9 cellular contexts compared by ENCODE assay signal in the genomic region with DNA sequence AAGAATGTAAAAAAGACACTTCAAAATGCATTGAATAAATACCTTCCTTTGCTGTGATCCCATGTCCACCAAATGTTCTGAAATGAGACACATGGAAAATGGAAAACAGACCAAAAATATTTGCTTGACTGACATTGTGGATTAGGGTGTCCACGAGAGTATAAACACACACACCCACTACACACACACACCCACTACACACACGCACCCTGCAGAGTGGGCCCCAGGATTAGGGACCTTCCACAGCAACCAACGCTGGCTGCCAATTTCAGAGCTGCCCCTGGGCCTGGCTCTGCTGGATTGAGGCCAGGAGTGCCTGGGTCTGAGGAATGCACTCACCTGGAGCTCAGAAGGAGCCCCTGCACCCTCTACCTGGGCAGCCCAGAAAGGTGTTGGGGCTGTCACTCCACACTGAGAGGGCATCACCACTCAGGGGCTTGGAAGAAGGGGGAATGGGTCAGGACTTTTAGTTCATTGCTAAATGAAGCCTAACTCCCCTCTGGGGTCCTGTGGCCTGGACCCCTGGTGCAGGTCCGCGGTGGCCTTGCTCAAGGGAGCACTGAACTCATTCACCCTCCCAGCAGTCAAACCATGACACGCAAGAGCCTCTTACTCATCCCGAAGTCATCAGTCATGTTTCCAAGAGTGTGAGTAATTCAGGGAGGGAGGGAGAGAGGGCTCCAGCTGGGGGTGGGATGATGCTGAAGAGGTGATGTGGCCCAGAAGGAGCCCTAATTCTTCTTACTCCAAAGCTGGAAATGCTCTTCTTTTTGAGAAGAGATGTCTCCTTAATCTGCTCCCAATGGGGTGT. TPM values are rescaled to one million over a fixed set of nuclear protein-coding genes. Genes with fewer than 3 reads are reported as not detected.
DNase-seq lines count a peak whose midpoint lies in the region; ATAC-seq and TF ChIP-seq lines count a peak whose summit lies in the region.
"Had no signal": no experiment of that assay in that cellular context is flagged by ENCODE, and none has a peak within 500 bp of the region (broad histone marks: within the 10 kb centered on the region; RNA-seq: fewer than 3 reads in every experiment).

No MANE protein-coding gene starts in this region.

- no peak overlapping the region for H4K8ac ChIP-seq in mesenchymal stem cell (ENCODE audit: low read length)

- no peak overlapping the region for H3K4ac ChIP-seq in mesenchymal stem cell (ENCODE audit: low read depth in 1 of 2, low read length in 2 of 2)

- H2BK15ac ChIP-seq in mesenchymal stem cell (ENCODE audit: low read depth, poor library complexity, severe bottlenecking): no peak overlapping the region

- no peak overlapping the region for H2BK12ac ChIP-seq in mesenchymal stem cell (ENCODE audit: low read length in 2 of 2)

- H3K4me3 Mint-ChIP-seq in stimulated activated memory B cell treated with anti-CD40 and anti-IgM and Interleukin-4, amounts not matched to agents 10 μg/mL and 1 μg/mL and 100 μg/mL, for 72 hours: no peak overlapping the region
- H3K4me3 Mint-ChIP-seq: central memory CD8-positive, alpha-beta T cell had no signal

- no peaks in the 10 kb centered on the region for H3K27me3 ChIP-seq in A673 (replicated peaks; ENCODE audit: insufficient read depth, low read depth, low read length, poor library complexity)
- no peaks in the 10 kb centered on the region for H3K27me3 ChIP-seq in mesenchymal stem cell (ENCODE audit: control insufficient read depth in 1 of 2, insufficient read depth in 1 of 2, low read length in 2 of 2)
- H3K27me3 ChIP-seq in stomach: no peaks in the 10 kb centered on the region

- no peak overlapping the region for H2AFZ ChIP-seq in mesenchymal stem cell (ENCODE audit: low read depth, low read length)

- intact Hi-C loops in A673 (cut with micrococcal nuclease; ENCODE audit: unreplicated experiment): no loop called here
- intact Hi-C loops in stomach (cut with DNase I; ENCODE audit: low total_unique reads): no loop called here

- H3K36me3 ChIP-seq in A673 (ENCODE audit: insufficient read depth, low read length, poor library complexity, severe bottlenecking) (no peaks in the 10 kb centered on the region), mesenchymal stem cell (ENCODE audit: control insufficient read depth in 1 of 2, insufficient read depth in 2 of 2, low read depth in 1 of 2, low read length in 2 of 2) (no peaks in the 10 kb centered on the region), stomach (no peaks in the 10 kb centered on the region)

- no peak overlapping the region for H2BK5ac ChIP-seq in mesenchymal stem cell (ENCODE audit: low read depth, low read length, poor library complexity, severe bottlenecking)

- H3K4me3 ChIP-seq in A673 (ENCODE audit: low read depth, low read length, poor library complexity, severe bottlenecking) (no peak overlapping the region), mesenchymal stem cell (ENCODE audit: insufficient read depth in 1 of 2, low read depth in 1 of 2, low read length in 2 of 2) (peak overlapping the region in 1 of 2 experiments; percentile 19), stomach (no peak overlapping the region)

- H3K14ac ChIP-seq in mesenchymal stem cell (ENCODE audit: low read length in 2 of 2): peak overlapping the region in 1 of 2 experiments; percentile 41

- no peaks in the 10 kb centered on the region for H3K79me1 ChIP-seq in mesenchymal stem cell (replicated peaks; ENCODE audit: low read length, poor library complexity, severe bottlenecking)

- H3K4me1 ChIP-seq in A673 (ENCODE audit: insufficient read depth, low read length, poor library complexity, severe bottlenecking) (no peaks in the 10 kb centered on the region), mesenchymal stem cell (ENCODE audit: control insufficient read depth, insufficient read depth, low read depth, low read length) (peaks cover 22% of the 10 kb centered on the region), stomach (peaks cover 0 to 32% (median 0%) of the 10 kb centered on the region in 4 donors)

- no peak for TF ChIP-seq EP300 in stomach (IDR thresholded peaks at IDR 0.05)

- peaks cover 26% of the 10 kb centered on the region for H3K4me1 Mint-ChIP-seq in stimulated activated memory B cell treated with anti-CD40 and anti-IgM and Interleukin-4, amounts not matched to agents 10 μg/mL and 1 μg/mL and 100 μg/mL, for 72 hours

- no peak overlapping the region for H3K27ac ChIP-seq in A673 (ENCODE audit: low read depth, low read length, poor library complexity, severe bottlenecking)
- H3K27ac ChIP-seq in mesenchymal stem cell (ENCODE audit: low read length, poor library complexity, severe bottlenecking): peak overlapping the region; percentile 13
- H3K27ac ChIP-seq in stomach: no peak overlapping the region

- ATAC-seq in activated naive CD4-positive, alpha-beta T cell treated with anti-CD3 and anti-CD28 coated beads, Interleukin-2, amount 50 U/mL, for 72 hours: peak; percentile 79 to 80
- ATAC-seq in stimulated activated memory B cell treated with anti-CD40 and anti-IgM and Interleukin-4, amounts not matched to agents 10 μg/mL and 1 μg/mL and 100 μg/mL, for 72 hours: no peak
- no peak for ATAC-seq in HG03520 (IDR thresholded peaks at IDR 0.05; ENCODE audit: unreplicated experiment)

- TF ChIP-seq CTCF in A673 (conservative IDR thresholded peaks at IDR 0.05; ENCODE audit: low read depth, low read length) (no peak), stomach (IDR thresholded peaks at IDR 0.05) (no peak)

- POLR2A ChIA-PET in A673 (lab: Charles Lee; ENCODE audit: low non-redundant PET): interaction anchor here (0.6 kb wide), 1 partner anchor 38 kb away, joined by 3 read pairs; no protein-coding TSS in a partner anchor

- no peaks in the 10 kb centered on the region for H3K27me3 Mint-ChIP-seq in stimulated activated memory B cell treated with anti-CD40 and anti-IgM and Interleukin-4, amounts not matched to agents 10 μg/mL and 1 μg/mL and 100 μg/mL, for 72 hours
- H3K27me3 Mint-ChIP-seq: central memory CD8-positive, alpha-beta T cell had no signal

- no peak overlapping the region for H4K91ac ChIP-seq in mesenchymal stem cell (ENCODE audit: low read length)

- H3K9me3 ChIP-seq in A673 (ENCODE audit: low read depth, low read length, poor library complexity, severe bottlenecking) (no peaks in the 10 kb centered on the region), mesenchymal stem cell (ENCODE audit: control insufficient read depth, low read length) (no peaks in the 10 kb centered on the region), stomach (no peaks in the 10 kb centered on the region)

- no peak overlapping the region for H2AK5ac ChIP-seq in mesenchymal stem cell (ENCODE audit: low read length, severe bottlenecking)

- no peak overlapping the region for H2BK120ac ChIP-seq in mesenchymal stem cell (ENCODE audit: low read depth, low read length)

- no peak for TF ChIP-seq POLR2A in stomach (IDR thresholded peaks at IDR 0.05)

- H3K36me3 Mint-ChIP-seq in activated naive CD4-positive, alpha-beta T cell treated with anti-CD3 and anti-CD28 coated beads, Interleukin-2, amount 50 U/mL, for 72 hours: peaks cover 0 to 16% of the 10 kb centered on the region in 2 donors
- H3K36me3 Mint-ChIP-seq in stimulated activated memory B cell treated with anti-CD40 and anti-IgM and Interleukin-4, amounts not matched to agents 10 μg/mL and 1 μg/mL and 100 μg/mL, for 72 hours: no peaks in the 10 kb centered on the region

- BruUV-seq in A673 (replicated peaks; lab: Mats Ljungman, UMichigan): no TSS peak

- peak overlapping the region; percentile 53 for H3K9ac ChIP-seq in mesenchymal stem cell (ENCODE audit: low read length)

- peak overlapping the region; percentile 85 to 95 for H3K27ac Mint-ChIP-seq in activated naive CD4-positive, alpha-beta T cell treated with anti-CD3 and anti-CD28 coated beads, Interleukin-2, amount 50 U/mL, for 72 hours
- H3K27ac Mint-ChIP-seq in stimulated activated memory B cell treated with anti-CD40 and anti-IgM and Interleukin-4, amounts not matched to agents 10 μg/mL and 1 μg/mL and 100 μg/mL, for 72 hours: no peak overlapping the region

- no peak overlapping the region for H3K23ac ChIP-seq in mesenchymal stem cell (ENCODE audit: low read length in 2 of 2)

- no peak overlapping the region for H3K4me2 ChIP-seq in mesenchymal stem cell (ENCODE audit: low read length, poor library complexity, severe bottlenecking)

- H3K18ac ChIP-seq in mesenchymal stem cell (ENCODE audit: low read depth in 1 of 2, low read length in 2 of 2): peak overlapping the region in 1 of 2 experiments; percentile 28

- CTCF ChIA-PET in A673 (lab: Charles Lee): interaction anchor here (0.6 kb wide), 1 partner anchor 737 kb away, joined by 3 read pairs; no protein-coding TSS in a partner anchor

- H3K9me3 Mint-ChIP-seq in activated naive CD4-positive, alpha-beta T cell treated with anti-CD3 and anti-CD28 coated beads, Interleukin-2, amount 50 U/mL, for 72 hours: peaks cover 5 to 15% of the 10 kb centered on the region in 2 donors
- H3K9me3 Mint-ChIP-seq in stimulated activated memory B cell treated with anti-CD40 and anti-IgM and Interleukin-4, amounts not matched to agents 10 μg/mL and 1 μg/mL and 100 μg/mL, for 72 hours: peaks cover 4% of the 10 kb centered on the region
- H3K9me3 Mint-ChIP-seq: central memory CD8-positive, alpha-beta T cell had no signal

- 35% methylated on average over 6 of the region's 7 CpGs for WGBS in mesenchymal stem cell
- 42 to 66% (median 54%) methylated on average over 7 of the region's 7 CpGs for WGBS in stomach, 5 donors

- DNase-seq in A673 (ENCODE audit: low spot score) (peak; percentile 33), HT1080 (ENCODE audit: low read depth) (peak; percentile 95), mesenchymal stem cell (peak; percentile 95), NCI-H128 (lab: John Stamatoyannopoulos, UW; ENCODE audit: unreplicated experiment) (no peak), stomach (no peak)
- peak in 1 of 2 donors; percentile 57 for DNase-seq in activated naive CD4-positive, alpha-beta T cell treated with anti-CD3 and anti-CD28 coated beads, Interleukin-2, amount 50 U/mL, for 72 hours (ENCODE audit: low spot score in 2 of 2)

RNA-seq across cellular contexts. Expression of a gene that starts 50.2 kb away (rescaled TPM):
- total RNA-seq in A673 (2021) (0.39 TPM in 1 of 2 replicates, not detected in the other), stomach (10 to 100 TPM in 1 of 5 donors, 1 to 10 TPM in 3, under 1 TPM in 1; 0.45 to 18.8 (median 5.3) TPM)
- total RNA-seq in HT1080 (2014; rRNA removed; shearing (Covaris generic)): 1.2 and 1.8 TPM in 2 replicates
- polyA plus RNA-seq in HT1080 (2015; cell fraction: cytosol; rRNA removed): 0.31 and 0.33 TPM in 2 replicates
- 0.41 and 1.8 TPM in 2 replicates for polyA plus RNA-seq in HT1080 (2015; cell fraction: nucleus; rRNA removed)
- total RNA-seq in activated naive CD4-positive, alpha-beta T cell treated with anti-CD3 and anti-CD28 coated beads, Interleukin-2, amount 50 U/mL, for 72 hours: under 1 TPM; 0.39 to 0.89 TPM
- polyA plus RNA-seq in mesenchymal stem cell (2013, experiment 1 of 2): 0.70 TPM
- 0.74 TPM for polyA plus RNA-seq in mesenchymal stem cell (2013, experiment 2 of 2)
- 1 to 10 TPM; 1.4 to 3.8 (median 3.1) TPM for polyA plus RNA-seq in stomach

RNA-seq across cellular contexts. Expression of a gene that starts 53.0 kb away (rescaled TPM):
- 5.3 and 12.2 TPM in 2 replicates for total RNA-seq in A673 (2021)
- total RNA-seq in HT1080 (2014; rRNA removed; shearing (Covaris generic)): 61.2 and 73.5 TPM in 2 replicates
- polyA plus RNA-seq in HT1080 (2015; cell fraction: cytosol; rRNA removed): 60.8 and 68.6 TPM in 2 replicates
- polyA plus RNA-seq in HT1080 (2015; cell fraction: nucleus; rRNA removed): 142 and 150 TPM in 2 replicates
- total RNA-seq in activated naive CD4-positive, alpha-beta T cell treated with anti-CD3 and anti-CD28 coated beads, Interleukin-2, amount 50 U/mL, for 72 hours: 100 to 1,000 TPM in 1 of 2 donors, 10 to 100 TPM in 1; 99.3 to 153 TPM
- 15.6 TPM for polyA plus RNA-seq in mesenchymal stem cell (2013, experiment 1 of 2)
- 14.8 TPM for polyA plus RNA-seq in mesenchymal stem cell (2013, experiment 2 of 2)
- total RNA-seq in stomach: 100 to 1,000 TPM in 3 of 5 donors, 10 to 100 TPM in 2; 50.1 to 227 (median 113) TPM
- polyA plus RNA-seq in stomach: 10 to 100 TPM; 24.4 to 40.8 (median 27.6) TPM

Comparison
In these comparisons a context has a peak if more than half of its experiments do, and no peak if none do; other contexts are left out.
1. DNase-seq: peak in A673 (single experiment), HT1080 (single experiment) and mesenchymal stem cell (single experiment); none in NCI-H128 (single experiment) and stomach (single experiment).
2. ATAC-seq: peak in activated naive CD4-positive, alpha-beta T cell treated with anti-CD3 and anti-CD28 coated beads, Interleukin-2, amount 50 U/mL, for 72 hours (2 of 2); none in stimulated activated memory B cell treated with anti-CD40 and anti-IgM and Interleukin-4, amounts not matched to agents 10 μg/mL and 1 μg/mL and 100 μg/mL, for 72 hours (single experiment) and HG03520 (single experiment).